Comparison of ENCODE assay signal across 9 cellular contexts in genomic region chr19:41859213-41859617, GRCh38. TPM values are rescaled to one million over a fixed set of nuclear protein-coding genes. Genes with fewer than 3 reads are reported as not detected.
A peak's percentile ranks its signal among the peaks of the same experiment; 100 is the strongest.
DNase-seq lines count a peak whose midpoint lies in the region; ATAC-seq and TF ChIP-seq lines count a peak whose summit lies in the region.
"Had no signal": no experiment of that assay in that cellular context is flagged by ENCODE, and none has a peak within 500 bp of the region (broad histone marks: within the 10 kb centered on the region; RNA-seq: fewer than 3 reads in every experiment).

No MANE protein-coding gene starts in this region.

- TF ChIP-seq CTCF in 22Rv1 (IDR thresholded peaks at IDR 0.05) (no peak), HFFc6 (IDR thresholded peaks at IDR 0.05) (no peak), MCF 10A (IDR thresholded peaks at IDR 0.05; ENCODE audit: unreplicated experiment) (no peak)

- H3K27ac ChIP-seq in 22Rv1 (peak overlapping the region; percentile 90), mucosa of rectum (ENCODE audit: low read depth in 2 of 2, low read length in 2 of 2) (peak overlapping the region; percentile 98 to 99)

- BruUV-seq in MCF 10A (replicated peaks; lab: Mats Ljungman, UMichigan): TSS peak; percentile 64

- DNase-seq in HFFc6: no peak
- no peak for DNase-seq in MCF 10A (ENCODE audit: unreplicated experiment)
- no peak for DNase-seq in left colon
- DNase-seq in NCI-H69 (lab: John Stamatoyannopoulos, UW): no peak
- no peak for DNase-seq in AML-193 (lab: John Stamatoyannopoulos, UW)
- no peak for DNase-seq in erythroblast (lab: John Stamatoyannopoulos, UW)

- H3K36me3 ChIP-seq in mucosa of rectum (ENCODE audit: control insufficient read depth in 2 of 2, insufficient read depth in 2 of 2, low read length in 2 of 2): peaks cover 26 to 28% of the 10 kb centered on the region in 2 donors

- H3K9ac ChIP-seq in mucosa of rectum (ENCODE audit: low read depth in 1 of 2, low read length in 2 of 2): peak overlapping the region; percentile 49 to 53

- H3K9me3 Mint-ChIP-seq in HFFc6: no peaks in the 10 kb centered on the region
- H3K9me3 Mint-ChIP-seq in MCF 10A (ENCODE audit: unreplicated experiment): no peaks in the 10 kb centered on the region

- H3K4me3 ChIP-seq in mucosa of rectum (ENCODE audit: low read length in 2 of 2): peak overlapping the region; percentile 89 to 97

- peaks cover 40% of the 10 kb centered on the region for H3K4me1 Mint-ChIP-seq in HFFc6 (ENCODE audit: low read depth)
- H3K4me1 Mint-ChIP-seq in MCF 10A (ENCODE audit: insufficient read depth, unreplicated experiment): peaks cover 20% of the 10 kb centered on the region

- intact Hi-C loops in MCF 10A (cut with micrococcal nuclease) (no loop called here), left colon (cut with DNase I, micrococcal nuclease) (no loop called here)

- H3K27ac Mint-ChIP-seq in HFFc6 (peak overlapping the region; percentile 36; the same call in 1 of the 2 replicates), MCF 10A (ENCODE audit: low read depth, unreplicated experiment) (peak overlapping the region; percentile 97)

- ATAC-seq in left colon: no peak

- no peaks in the 10 kb centered on the region for H3K9me3 ChIP-seq in mucosa of rectum (ENCODE audit: control insufficient read depth in 2 of 2, low read length in 2 of 2)

- no peaks in the 10 kb centered on the region for H3K27me3 ChIP-seq in mucosa of rectum (ENCODE audit: control insufficient read depth in 2 of 2, insufficient read depth in 2 of 2, low read length in 2 of 2)

- H3K4me1 ChIP-seq in mucosa of rectum (ENCODE audit: control insufficient read depth in 2 of 2, insufficient read depth in 2 of 2, low read length in 2 of 2): peaks cover 28 to 31% of the 10 kb centered on the region in 2 donors

- H3K27me3 Mint-ChIP-seq in HFFc6 (ENCODE audit: insufficient read depth): peaks cover 19% of the 10 kb centered on the region
- H3K27me3 Mint-ChIP-seq in MCF 10A (ENCODE audit: insufficient read depth, unreplicated experiment): peaks cover 13% of the 10 kb centered on the region

- peaks cover 34% of the 10 kb centered on the region for H3K36me3 Mint-ChIP-seq in HFFc6 (ENCODE audit: low read depth)
- peaks cover 42% of the 10 kb centered on the region for H3K36me3 Mint-ChIP-seq in MCF 10A (ENCODE audit: insufficient read depth, unreplicated experiment)

- POLR2A ChIA-PET in MCF 10A (lab: Yijun Ruan, JAX): interaction anchor here (0.6 to 7.7 kb wide), 16 partner anchors 14 to 1393 kb away, joined by 3 to 134 read pairs (median 3); partner anchors contain the start of genes ARHGEF1, CD79A, HNRNPUL1 and LYPD4

- H3K4me3 Mint-ChIP-seq in HFFc6 (peak overlapping the region; percentile 92), MCF 10A (ENCODE audit: unreplicated experiment) (peak overlapping the region; percentile 82)

- no peak for TF ChIP-seq POLR2A in erythroblast (IDR thresholded peaks at IDR 0.05; ENCODE audit: low read length)

- CTCF ChIA-PET in MCF 10A (lab: Yijun Ruan, JAX): interaction anchor here (0.5 to 6.2 kb wide), 9 partner anchors 9 to 1527 kb away, joined by 3 to 32 read pairs (median 3); no protein-coding TSS in a partner anchor

RNA-seq across cellular contexts. Expression of gene RPS19, which starts 0.8 kb away (rescaled TPM):
- 1,000 to 10,000 TPM; 2,312 to 2,495 (median 2,438) TPM for total RNA-seq in HFFc6 (2021; fragmentation: NEBNext Ultra II Directional; extraction: Animal tissue kit (Norgen Biotek cat#: 25700))
- total RNA-seq in MCF 10A (2022) (3,060 and 3,357 TPM in 2 replicates), left colon (1,000 to 10,000 TPM; 1,474 to 1,504 TPM)

RNA-seq across cellular contexts. Expression of gene DMRTC2, which starts 14.4 kb away (rescaled TPM):
- total RNA-seq in HFFc6 (2021; fragmentation: NEBNext Ultra II Directional; extraction: Animal tissue kit (Norgen Biotek cat#: 25700)): not detected
- total RNA-seq in MCF 10A (2022) (not detected in 2 replicates), left colon (not detected)
- total RNA-seq: bronchial epithelial cell had no signal

RNA-seq across cellular contexts. Expression of gene LYPD4, which starts 14.7 kb away (rescaled TPM):
- total RNA-seq in HFFc6 (2021; fragmentation: NEBNext Ultra II Directional; extraction: Animal tissue kit (Norgen Biotek cat#: 25700)): not detected
- total RNA-seq in MCF 10A (2022): not detected in 2 replicates
- total RNA-seq in left colon: not detected
- total RNA-seq: bronchial epithelial cell had no signal

RNA-seq across cellular contexts. Expression of gene CD79A, which starts 17.9 kb away (rescaled TPM):
- under 1 TPM in 4 of 6 experiments, not detected in 2; 0.23 to 0.62 (median 0.35) TPM for total RNA-seq in HFFc6 (2021; fragmentation: NEBNext Ultra II Directional; extraction: Animal tissue kit (Norgen Biotek cat#: 25700))
- not detected in 2 replicates for total RNA-seq in MCF 10A (2022)
- 10 to 100 TPM in 1 of 2 donors, 1 to 10 TPM in 1; 3.9 to 13.7 TPM for total RNA-seq in left colon
- total RNA-seq: bronchial epithelial cell had no signal

RNA-seq across cellular contexts. Expression of gene ARHGEF1, which starts 23.8 kb away (rescaled TPM):
- 10 to 100 TPM; 63.8 to 73.3 (median 68.2) TPM for total RNA-seq in HFFc6 (2021; fragmentation: NEBNext Ultra II Directional; extraction: Animal tissue kit (Norgen Biotek cat#: 25700))
- total RNA-seq in MCF 10A (2022) (106 and 108 TPM in 2 replicates), left colon (10 to 100 TPM; 87.8 to 93.6 TPM)
